In the genomic region with DNA sequence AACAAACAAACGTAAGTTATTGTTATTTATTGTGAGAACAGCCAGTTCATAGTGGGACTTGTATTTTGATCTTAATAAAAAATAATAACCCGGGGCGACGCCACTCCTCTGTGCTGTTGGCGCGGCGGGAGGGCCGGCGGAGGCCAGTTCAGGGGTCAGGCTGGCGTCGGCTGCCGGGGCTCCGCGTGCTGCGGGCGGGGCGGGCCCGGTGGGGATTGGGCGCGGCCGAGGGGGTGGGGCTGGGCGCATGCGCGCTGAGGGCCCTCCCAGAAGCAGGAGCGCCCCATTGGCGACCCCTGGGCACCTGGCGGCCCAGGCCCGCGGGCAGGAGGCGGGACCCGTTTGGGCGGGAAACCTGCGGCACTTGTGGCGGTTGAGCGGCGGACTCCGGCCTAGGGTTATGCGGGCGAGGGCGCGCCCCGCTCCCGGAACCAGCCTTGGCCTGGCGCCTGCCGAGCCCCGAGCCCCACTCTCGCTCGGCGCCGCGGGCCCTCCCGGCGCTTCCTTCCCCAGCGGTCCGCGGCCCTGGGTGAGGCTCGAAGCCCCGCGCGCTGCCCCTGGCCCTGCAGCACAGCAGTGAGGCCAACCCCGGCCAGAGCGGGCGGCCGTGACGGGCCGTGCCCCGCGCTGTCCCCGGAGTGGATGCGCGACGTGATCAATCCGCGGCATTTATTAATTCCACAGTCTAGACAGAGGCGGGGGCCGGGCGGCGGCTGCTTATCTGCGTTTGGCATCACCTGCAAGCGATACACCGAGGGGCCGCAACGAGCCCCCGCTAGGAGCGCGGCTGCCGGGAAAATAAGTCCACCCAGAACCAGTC, we compare ENCODE assay signal across 11 cellular contexts. TPM values are rescaled to one million over a fixed set of nuclear protein-coding genes. Genes with fewer than 3 reads are reported as not detected.
DNase-seq lines count a peak whose midpoint lies in the region; ATAC-seq and TF ChIP-seq lines count a peak whose summit lies in the region.
"Had no signal": no experiment of that assay in that cellular context is flagged by ENCODE, and none has a peak within 500 bp of the region (broad histone marks: within the 10 kb centered on the region; RNA-seq: fewer than 3 reads in every experiment).

No MANE protein-coding gene starts in this region.

- peaks cover 0 to 5% (median 0%) of the 10 kb centered on the region in 6 donors for H3K9me3 Mint-ChIP-seq in immature natural killer cell

- CTCF ChIA-PET in OCI-LY7 (lab: Charles Lee; ENCODE audit: unreplicated experiment): no interaction called here

- H3K27ac ChIP-seq in WERI-Rb-1 (peak overlapping the region; percentile 97), OCI-LY7 (ENCODE audit: low read depth, low read length, poor library complexity, severe bottlenecking) (no peak overlapping the region)

- intact Hi-C loops in OCI-LY7 (cut with micrococcal nuclease; ENCODE audit: unreplicated experiment): no loop called here

- peaks cover 26 to 60% (median 60%) of the 10 kb centered on the region in 3 donors for H3K27me3 Mint-ChIP-seq in immature natural killer cell (ENCODE audit: low read depth in 3 of 3)

- peak overlapping the region; percentile 60 to 85 (median 77) for H3K4me3 Mint-ChIP-seq in immature natural killer cell

- peaks cover 0 to 1% (median 0%) of the 10 kb centered on the region in 3 donors for H3K36me3 Mint-ChIP-seq in immature natural killer cell

- H3K9me2 ChIP-seq in OCI-LY7 (ENCODE audit: insufficient read depth, low read length): no peaks in the 10 kb centered on the region

- peaks cover 53 to 72% of the 10 kb centered on the region in 2 donors for H3K4me1 Mint-ChIP-seq in immature natural killer cell

- no peak overlapping the region for H3K4me2 ChIP-seq in OCI-LY7 (ENCODE audit: low read length)

- DNase-seq in activated T-cell treated with anti-CD3 and anti-CD28 coated beads for 48 hours (ENCODE audit: low read depth) (peak; percentile 20), activated T-cell treated with anti-CD3 and anti-CD28 coated beads for 4 hours (no peak), WERI-Rb-1 (peak; percentile 65), immature natural killer cell (no peak), OCI-LY7 (ENCODE audit: low spot score) (no peak)
- DNase-seq in stimulated activated naive CD8-positive, alpha-beta T cell treated with anti-CD3 and anti-CD28 coated beads, Interleukin-15, Interleukin-2, amounts not matched to agents 100 U/mL and 50 U/mL, for 24 hours: peak; percentile 35
- DNase-seq: islet precursor cell, NCI-H187, SHP77 had no signal

- no TSS peak for BruUV-seq in OCI-LY7 (replicated peaks; lab: Mats Ljungman, UMichigan)

- POLR2A ChIA-PET in OCI-LY7 (lab: Charles Lee): no interaction called here

- no peaks in the 10 kb centered on the region for H3K9me3 ChIP-seq in WERI-Rb-1 (ENCODE audit: severe bottlenecking)
- H3K9me3 ChIP-seq in OCI-LY7 (ENCODE audit: low read length): no peaks in the 10 kb centered on the region

- no peak overlapping the region for H3K27ac Mint-ChIP-seq in immature natural killer cell

- H4K20me1 ChIP-seq in OCI-LY7 (ENCODE audit: insufficient read depth, low read length): peaks cover 5% of the 10 kb centered on the region

- peaks cover 23% of the 10 kb centered on the region for H3K4me1 ChIP-seq in OCI-LY7 (ENCODE audit: insufficient read depth, low read length, poor library complexity, severe bottlenecking)

- H3K4me3 ChIP-seq in WERI-Rb-1 (ENCODE audit: low read depth, low read length): peak overlapping the region; percentile 96
- H3K4me3 ChIP-seq in OCI-LY7 (ENCODE audit: low read depth, low read length, poor library complexity, severe bottlenecking): no peak overlapping the region

- H3K36me3 ChIP-seq in WERI-Rb-1: peaks cover 85% of the 10 kb centered on the region
- peaks cover 17% of the 10 kb centered on the region for H3K36me3 ChIP-seq in OCI-LY7 (ENCODE audit: insufficient read depth, low read length)

- H3K27me3 ChIP-seq in WERI-Rb-1 (ENCODE audit: insufficient read depth, low read depth, severe bottlenecking): no peaks in the 10 kb centered on the region

- TF ChIP-seq CTCF in WERI-Rb-1 (IDR thresholded peaks at IDR 0.05; ENCODE audit: low read depth, low read length) (no peak), OCI-LY7 (conservative IDR thresholded peaks at IDR 0.05; ENCODE audit: low read length) (no peak)

- ATAC-seq in stimulated activated naive CD8-positive, alpha-beta T cell treated with anti-CD3 and anti-CD28 coated beads, Interleukin-15, Interleukin-2, amounts not matched to agents 100 U/mL and 50 U/mL, for 24 hours: no peak
- ATAC-seq in GM18873 (IDR thresholded peaks at IDR 0.05; ENCODE audit: low FRiP score, unreplicated experiment): no peak
- no peak for ATAC-seq in HG02571 (IDR thresholded peaks at IDR 0.05; ENCODE audit: unreplicated experiment)

- no peak overlapping the region for H2AFZ ChIP-seq in OCI-LY7 (ENCODE audit: low read length)

- H3K79me2 ChIP-seq in OCI-LY7 (ENCODE audit: insufficient read depth, low read depth, low read length): peaks cover 2% of the 10 kb centered on the region; the same call in 1 of the 2 replicates

RNA-seq across cellular contexts. Expression of a gene that starts 6.0 kb away (rescaled TPM):
- polyA plus RNA-seq in immature natural killer cell: not detected
- total RNA-seq in OCI-LY7 (2014; rRNA removed; shearing (Covaris generic)): 2.8 and 6.2 TPM in 2 replicates
- 11.8 and 12.7 TPM in 2 replicates for total RNA-seq in OCI-LY7 (2022)

RNA-seq across cellular contexts. Expression of a gene that starts 31.3 kb away (rescaled TPM):
- polyA plus RNA-seq in immature natural killer cell: 100 to 1,000 TPM; 146 to 157 (median 157) TPM
- 84.8 and 99.4 TPM in 2 replicates for total RNA-seq in OCI-LY7 (2014; rRNA removed; shearing (Covaris generic))
- 126 and 146 TPM in 2 replicates for total RNA-seq in OCI-LY7 (2022)

Comparison
In these comparisons a context has a peak if more than half of its experiments do, and no peak if none do; other contexts are left out.
1. DNase-seq: peak in activated T-cell treated with anti-CD3 and anti-CD28 coated beads for 48 hours (single experiment), WERI-Rb-1 (single experiment) and stimulated activated naive CD8-positive, alpha-beta T cell treated with anti-CD3 and anti-CD28 coated beads, Interleukin-15, Interleukin-2, amounts not matched to agents 100 U/mL and 50 U/mL, for 24 hours (single experiment); none in activated T-cell treated with anti-CD3 and anti-CD28 coated beads for 4 hours (single experiment), immature natural killer cell (0 of 3) and OCI-LY7 (single experiment).